1 cellular context compared by ENCODE assay signal in genomic region chr4:57679969-57680368, GRCh38.
TF ChIP-seq lines count a peak whose summit lies in the region.

No MANE protein-coding gene starts in this region.

TF ChIP-seq in HepG2, 621 proteins besides CTCF, POLR2A, EP300 and RAD21 (continued from another document):
- TF ChIP-seq JUND (CRISPR knock-in tag; IDR thresholded peaks at IDR 0.05) = no peak
